In genomic region chr20:5172167-5172586, GRCh38 we compare ENCODE assay signal across 15 cellular contexts. TPM values are rescaled to one million over a fixed set of nuclear protein-coding genes. Genes with fewer than 3 reads are reported as not detected.
DNase-seq lines count a peak whose midpoint lies in the region; ATAC-seq and TF ChIP-seq lines count a peak whose summit lies in the region.
"Had no signal": no experiment of that assay in that cellular context is flagged by ENCODE, and none has a peak within 500 bp of the region (broad histone marks: within the 10 kb centered on the region; RNA-seq: fewer than 3 reads in every experiment).

No MANE protein-coding gene starts in this region.

- H3K4me3 Mint-ChIP-seq in stimulated activated naive CD8-positive, alpha-beta T cell treated with anti-CD3 and anti-CD28 coated beads, Interleukin-15, Interleukin-2, amounts not matched to agents 100 ng/mL and 50 ng/mL, for 24 hours: no peak overlapping the region
- H3K4me3 Mint-ChIP-seq in stimulated activated naive CD8-positive, alpha-beta T cell treated with anti-CD3 and anti-CD28 coated beads, Interleukin-15, amount 100 ng/mL, for 72 hours: no peak overlapping the region
- no peak overlapping the region for H3K4me3 Mint-ChIP-seq in GM23338

- H3K27ac ChIP-seq in lung (ENCODE audit: low read depth in 1 of 2, low read length in 1 of 2) (peak overlapping the region; percentile 12 to 43), GM23338 (ENCODE audit: low read depth) (no peak overlapping the region)

- H3K27me3 ChIP-seq in lung (ENCODE audit: control insufficient read depth, insufficient read depth) (no peaks in the 10 kb centered on the region), GM23338 (ENCODE audit: insufficient read depth) (no peaks in the 10 kb centered on the region)
- H3K27me3 ChIP-seq: tibial artery had no signal

- peaks cover 47% of the 10 kb centered on the region for H3K4me1 Mint-ChIP-seq in stimulated activated naive CD8-positive, alpha-beta T cell treated with anti-CD3 and anti-CD28 coated beads, Interleukin-15, Interleukin-2, amounts not matched to agents 100 ng/mL and 50 ng/mL, for 24 hours (ENCODE audit: low read depth)
- H3K4me1 Mint-ChIP-seq in stimulated activated naive CD8-positive, alpha-beta T cell treated with anti-CD3 and anti-CD28 coated beads, Interleukin-15, amount 100 ng/mL, for 72 hours: peaks cover 60% of the 10 kb centered on the region
- H3K4me1 Mint-ChIP-seq in GM23338: peaks cover 65% of the 10 kb centered on the region

- peaks cover 42% of the 10 kb centered on the region for H3K79me2 ChIP-seq in GM23338 (replicated peaks; ENCODE audit: insufficient read depth)

- peaks cover 11% of the 10 kb centered on the region for H3K36me3 Mint-ChIP-seq in stimulated activated naive CD8-positive, alpha-beta T cell treated with anti-CD3 and anti-CD28 coated beads, Interleukin-15, Interleukin-2, amounts not matched to agents 100 ng/mL and 50 ng/mL, for 24 hours (ENCODE audit: low read depth)
- peaks cover 17% of the 10 kb centered on the region for H3K36me3 Mint-ChIP-seq in GM23338 (ENCODE audit: low read depth)

- no peak overlapping the region for H2AFZ ChIP-seq in GM23338

- TF ChIP-seq CTCF in lung (IDR thresholded peaks at IDR 0.05; ENCODE audit: control extremely low read depth, extremely low read depth): no peak
- no peak for TF ChIP-seq CTCF in GM23338 (conservative IDR thresholded peaks at IDR 0.05; ENCODE audit: low read depth in 2 of 2)

- 0 out of 2 replicates have a peak, but pooled peaks cover 13% of the 10 kb centered on the region for H4K20me1 ChIP-seq in GM23338 (replicated peaks; ENCODE audit: insufficient read depth)

- no peak for ATAC-seq in stimulated activated naive CD8-positive, alpha-beta T cell treated with anti-CD3 and anti-CD28 coated beads, Interleukin-15, amount 100 ng/mL, for 72 hours
- peak; percentile 39 for ATAC-seq in HG03342 (IDR thresholded peaks at IDR 0.05; ENCODE audit: unreplicated experiment)
- no peak for ATAC-seq in lung (ENCODE audit: insufficient read depth, low FRiP score)
- ATAC-seq in GM23338: no peak

- no peaks in the 10 kb centered on the region for H3K9me3 ChIP-seq in lung (ENCODE audit: control insufficient read depth in 2 of 2, insufficient read depth in 1 of 2, low read length in 1 of 2)
- H3K9me3 ChIP-seq: tibial artery had no signal

- H3K36me3 ChIP-seq in lung (ENCODE audit: control insufficient read depth in 2 of 2, insufficient read depth in 2 of 2, low read length in 2 of 2) (peaks cover 0 to 9% of the 10 kb centered on the region in 2 donors), GM23338 (ENCODE audit: insufficient read depth) (peaks cover 4% of the 10 kb centered on the region)

- no peaks in the 10 kb centered on the region for H3K9me3 Mint-ChIP-seq in stimulated activated naive CD8-positive, alpha-beta T cell treated with anti-CD3 and anti-CD28 coated beads, Interleukin-15, Interleukin-2, amounts not matched to agents 100 ng/mL and 50 ng/mL, for 24 hours
- no peaks in the 10 kb centered on the region for H3K9me3 Mint-ChIP-seq in stimulated activated naive CD8-positive, alpha-beta T cell treated with anti-CD3 and anti-CD28 coated beads, Interleukin-15, amount 100 ng/mL, for 72 hours
- H3K9me3 Mint-ChIP-seq in GM23338: no peaks in the 10 kb centered on the region

- H3K4me3 ChIP-seq in lung: no peak overlapping the region
- H3K4me3 ChIP-seq in GM23338: no peak overlapping the region
- H3K4me3 ChIP-seq: tibial artery had no signal

- H3F3A ChIP-seq in GM23338 (replicated peaks; ENCODE audit: low read depth): 0 out of 2 replicates have a peak, but pooled peaks cover 2% of the 10 kb centered on the region

- H3K4me2 ChIP-seq in GM23338: no peak overlapping the region

- peak overlapping the region; percentile 3 for H3K27ac Mint-ChIP-seq in stimulated activated naive CD8-positive, alpha-beta T cell treated with anti-CD3 and anti-CD28 coated beads, Interleukin-15, Interleukin-2, amounts not matched to agents 100 ng/mL and 50 ng/mL, for 24 hours
- peak overlapping the region in 1 of 2 donors; percentile 13 for H3K27ac Mint-ChIP-seq in stimulated activated naive CD8-positive, alpha-beta T cell treated with anti-CD3 and anti-CD28 coated beads, Interleukin-15, amount 100 ng/mL, for 72 hours
- no peak overlapping the region for H3K27ac Mint-ChIP-seq in GM23338

- H3K9me2 ChIP-seq in GM23338 (ENCODE audit: insufficient read depth): no peaks in the 10 kb centered on the region

- no peak for DNase-seq in stimulated activated naive CD8-positive, alpha-beta T cell treated with anti-CD3 and anti-CD28 coated beads, Interleukin-15, amount 100 ng/mL, for 72 hours
- DNase-seq in lung (ENCODE audit: low spot score) (no peak), SW480 (ENCODE audit: low spot score) (no peak), GM23338 (ENCODE audit: low spot score) (no peak), GF-D8 (lab: John Stamatoyannopoulos, UW) (no peak), globus pallidus (ENCODE audit: low spot score) (no peak)
- DNase-seq: activated CD4-positive, alpha-beta T cell treated with anti-CD3 and anti-CD28 coated beads for 1 hour; activated naive CD4-positive, alpha-beta T cell treated with anti-CD3 and anti-CD28 coated beads, Interleukin-2, amount 50 U/mL, for 16 hours; AML-193; NCI-H510A; SHP77 treated with DMSO at 0.1 percent for 48 hours; stimulated activated CD4-positive, alpha-beta T cell treated with anti-CD3 and anti-CD28 coated beads, Interleukin-2, amount 100 ng/mL, for 24 hours; tibial artery had no signal

- 68 to 74% methylated on average over 7 of the region's 7 CpGs for WGBS in lung, 2 donors

- H3K4me1 ChIP-seq in lung (ENCODE audit: control insufficient read depth in 2 of 2, insufficient read depth in 2 of 2, low read length in 2 of 2) (peaks cover 24 to 35% of the 10 kb centered on the region in 2 donors), GM23338 (ENCODE audit: insufficient read depth) (peaks cover 51% of the 10 kb centered on the region)

- no peaks in the 10 kb centered on the region for H3K27me3 Mint-ChIP-seq in stimulated activated naive CD8-positive, alpha-beta T cell treated with anti-CD3 and anti-CD28 coated beads, Interleukin-15, Interleukin-2, amounts not matched to agents 100 ng/mL and 50 ng/mL, for 24 hours
- no peaks in the 10 kb centered on the region for H3K27me3 Mint-ChIP-seq in stimulated activated naive CD8-positive, alpha-beta T cell treated with anti-CD3 and anti-CD28 coated beads, Interleukin-15, amount 100 ng/mL, for 72 hours
- peaks cover 17% of the 10 kb centered on the region for H3K27me3 Mint-ChIP-seq in GM23338 (ENCODE audit: insufficient read depth, low read depth, poor library complexity)

TF ChIP-seq in GM23338, 12 proteins besides CTCF, POLR2A, EP300 and RAD21:
- TF ChIP-seq STAT1 (IDR thresholded peaks at IDR 0.05; ENCODE audit: unreplicated experiment) (no peak), EZH2 (IDR thresholded peaks at IDR 0.05; ENCODE audit: low read depth, unreplicated experiment) (no peak), ZNF114 (CRISPR knock-in tag; IDR thresholded peaks at IDR 0.05) (no peak)

RNA-seq across cellular contexts. Expression of gene CDS2, which starts 45.4 kb away (rescaled TPM):
- 10 to 100 TPM; 39.4 to 50.8 TPM for total RNA-seq in lung
- 10 to 100 TPM; 15.7 to 34.6 TPM for polyA plus RNA-seq in lung
- total RNA-seq in GM23338 (2014; rRNA removed; shearing (Covaris generic)): 40.1 and 40.8 TPM in 2 replicates
- polyA plus RNA-seq in GM23338 (2016; fragmentation: Nextera tagmentation; extraction: Ambion mirVana): 16.8 and 17.5 TPM in 2 replicates

RNA-seq across cellular contexts. Expression of gene PCNA, which starts 52.4 kb away (rescaled TPM):
- 10 to 100 TPM; 47.9 to 50.0 TPM for total RNA-seq in lung
- polyA plus RNA-seq in lung (10 to 100 TPM; 67.3 to 74.1 TPM), GM23338 (2016; fragmentation: Nextera tagmentation; extraction: Ambion mirVana) (349 and 353 TPM in 2 replicates)
- 413 and 428 TPM in 2 replicates for total RNA-seq in GM23338 (2014; rRNA removed; shearing (Covaris generic))

RNA-seq across cellular contexts. Expression of gene TMEM230, which starts 59.3 kb away (rescaled TPM):
- total RNA-seq in lung: 10 to 100 TPM; 89.2 to 93.8 TPM
- polyA plus RNA-seq in lung (100 to 1,000 TPM in 1 of 2 donors, 10 to 100 TPM in 1; 88.3 to 160 TPM), GM23338 (2016; fragmentation: Nextera tagmentation; extraction: Ambion mirVana) (110 and 113 TPM in 2 replicates)
- total RNA-seq in GM23338 (2014; rRNA removed; shearing (Covaris generic)): 93.4 and 102 TPM in 2 replicates
